In the genomic region with DNA sequence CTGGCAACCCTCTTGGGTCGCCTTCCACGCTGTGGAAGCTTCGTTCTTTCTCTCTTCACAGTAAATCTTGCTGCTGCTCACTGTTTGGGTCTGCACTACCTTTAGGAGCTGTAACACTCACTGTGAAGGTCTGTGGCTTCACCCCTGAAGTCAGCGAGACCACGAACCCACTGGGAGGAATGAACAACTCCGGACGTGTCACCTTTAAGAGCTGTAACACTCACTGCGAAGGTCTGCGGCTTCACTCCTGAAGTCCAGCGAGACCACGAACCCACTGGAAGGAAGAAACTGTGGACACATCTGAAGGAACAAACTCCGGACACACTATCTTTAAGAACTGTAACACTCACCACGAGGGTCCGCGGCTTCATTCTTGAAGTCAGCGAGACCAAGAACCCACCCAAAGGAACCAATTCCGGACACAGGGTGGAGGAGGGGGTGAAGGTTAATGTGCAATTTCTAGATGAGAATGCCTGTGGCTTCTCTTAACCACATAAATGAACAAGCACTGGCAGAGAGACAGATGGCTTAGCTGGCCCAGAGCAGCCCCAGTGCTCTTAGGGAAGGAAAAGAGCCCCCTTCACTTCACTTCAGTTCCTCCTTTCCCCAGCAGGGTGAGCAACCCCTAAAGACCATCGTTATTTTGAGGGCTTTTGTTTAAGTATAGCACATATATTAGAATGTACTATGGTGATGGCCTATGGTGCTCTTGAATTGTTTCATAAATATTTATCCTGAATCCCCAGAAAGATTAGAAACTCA, we compare ENCODE assay signal across 10 cellular contexts.
DNase-seq lines count a peak whose midpoint lies in the region; ATAC-seq and TF ChIP-seq lines count a peak whose summit lies in the region.
"Had no signal": no experiment of that assay in that cellular context is flagged by ENCODE, and none has a peak within 500 bp of the region (broad histone marks: within the 10 kb centered on the region; RNA-seq: fewer than 3 reads in every experiment).

No MANE protein-coding gene starts in this region.

- H3K36me3 Mint-ChIP-seq in activated T-helper 2 cell treated with anti-CD3 and anti-CD28 coated beads, Interferon-gamma antibody, Interleukin-2, Interleukin-4, amounts not matched to agents 10 μg/mL and 5 μg/mL and 100 μg/mL, durations not matched to agents 14 hours and 24 hours and 36 hours (ENCODE audit: low read depth) = no peaks in the 10 kb centered on the region

- no peaks in the 10 kb centered on the region for H3K36me3 ChIP-seq in H7 (replicated peaks; ENCODE audit: control insufficient read depth, insufficient read depth, low read length)

- intact Hi-C loops in activated T-helper 2 cell treated with anti-CD3 and anti-CD28 coated beads, Interferon-gamma antibody, Interleukin-2, Interleukin-4, amounts not matched to agents 10 μg/mL and 5 μg/mL and 100 μg/mL, durations not matched to agents 14 hours and 24 hours and 36 hours (cut with micrococcal nuclease) = no loop called here

- no peaks in the 10 kb centered on the region; the same call in 1 of the 2 replicates for H3K27me3 ChIP-seq in H7 (ENCODE audit: control insufficient read depth, insufficient read depth, low read length)

- H3K4me1 Mint-ChIP-seq in activated T-helper 2 cell treated with anti-CD3 and anti-CD28 coated beads, Interferon-gamma antibody, Interleukin-2, Interleukin-4, amounts not matched to agents 10 μg/mL and 5 μg/mL and 100 μg/mL, durations not matched to agents 14 hours and 24 hours and 36 hours (ENCODE audit: low read depth) = no peaks in the 10 kb centered on the region

- no peak for ATAC-seq in HG03354 (IDR thresholded peaks at IDR 0.05; ENCODE audit: poor library complexity, severe bottlenecking, unreplicated experiment)
- ATAC-seq: K562 had no signal

- DNase-seq in AG10803 (ENCODE audit: low read depth) = no peak
- peak; percentile 21 for DNase-seq in H7
- DNase-seq in SW480 (ENCODE audit: low spot score) = peak; percentile 75
- peak; percentile 71 for DNase-seq in iris pigment epithelial cell (ENCODE audit: low read depth)
- no peak for DNase-seq in activated T-helper 2 cell treated with anti-CD3 and anti-CD28 coated beads, Interferon-gamma antibody, Interleukin-2, Interleukin-4, amounts not matched to agents 10 μg/mL and 5 μg/mL and 100 μg/mL, durations not matched to agents 14 hours and 24 hours and 36 hours (ENCODE audit: low spot score)
- DNase-seq in NCI-H2029 treated with DMSO at 0.1 percent for 48 hours (lab: John Stamatoyannopoulos, UW) = no peak
- no peak for DNase-seq in NOMO-1 treated with dmso at 0.1 percent for 144 hours (lab: John Stamatoyannopoulos, UW; ENCODE audit: unreplicated experiment)
- DNase-seq: activated naive CD4-positive, alpha-beta T cell treated with anti-CD3 and anti-CD28 coated beads, Interleukin-2, amount 50 U/mL, for 16 hours had no signal

- no peaks in the 10 kb centered on the region for H3K9me3 Mint-ChIP-seq in activated T-helper 2 cell treated with anti-CD3 and anti-CD28 coated beads, Interferon-gamma antibody, Interleukin-2, Interleukin-4, amounts not matched to agents 10 μg/mL and 5 μg/mL and 100 μg/mL, durations not matched to agents 14 hours and 24 hours and 36 hours

- H3K4me3 ChIP-seq in AG10803 (ENCODE audit: low read length) (no peak overlapping the region), H7 (ENCODE audit: insufficient read depth, low read depth, low read length) (no peak overlapping the region)
- H3K4me3 ChIP-seq: K562 had no signal

- H3K27ac Mint-ChIP-seq in activated T-helper 2 cell treated with anti-CD3 and anti-CD28 coated beads, Interferon-gamma antibody, Interleukin-2, Interleukin-4, amounts not matched to agents 10 μg/mL and 5 μg/mL and 100 μg/mL, durations not matched to agents 14 hours and 24 hours and 36 hours = no peak overlapping the region

- TF ChIP-seq CTCF in AG10803 (conservative IDR thresholded peaks at IDR 0.05; ENCODE audit: low read length) = peak; percentile 31

- no peaks in the 10 kb centered on the region for H3K27me3 Mint-ChIP-seq in activated T-helper 2 cell treated with anti-CD3 and anti-CD28 coated beads, Interferon-gamma antibody, Interleukin-2, Interleukin-4, amounts not matched to agents 10 μg/mL and 5 μg/mL and 100 μg/mL, durations not matched to agents 14 hours and 24 hours and 36 hours (ENCODE audit: low read depth)

- H3K4me3 Mint-ChIP-seq in activated T-helper 2 cell treated with anti-CD3 and anti-CD28 coated beads, Interferon-gamma antibody, Interleukin-2, Interleukin-4, amounts not matched to agents 10 μg/mL and 5 μg/mL and 100 μg/mL, durations not matched to agents 14 hours and 24 hours and 36 hours (ENCODE audit: low read depth) = no peak overlapping the region

Comparison
In these comparisons a context has a peak if more than half of its experiments do, and no peak if none do; other contexts are left out.
1. DNase-seq: peak in H7 (single experiment), SW480 (single experiment) and iris pigment epithelial cell (single experiment); none in AG10803 (single experiment), activated T-helper 2 cell treated with anti-CD3 and anti-CD28 coated beads, Interferon-gamma antibody, Interleukin-2, Interleukin-4, amounts not matched to agents 10 μg/mL and 5 μg/mL and 100 μg/mL, durations not matched to agents 14 hours and 24 hours and 36 hours (single experiment), NCI-H2029 treated with DMSO at 0.1 percent for 48 hours (single experiment) and NOMO-1 treated with dmso at 0.1 percent for 144 hours (single experiment).